ENCODE assay signal across 8 cellular contexts in the genomic region with DNA sequence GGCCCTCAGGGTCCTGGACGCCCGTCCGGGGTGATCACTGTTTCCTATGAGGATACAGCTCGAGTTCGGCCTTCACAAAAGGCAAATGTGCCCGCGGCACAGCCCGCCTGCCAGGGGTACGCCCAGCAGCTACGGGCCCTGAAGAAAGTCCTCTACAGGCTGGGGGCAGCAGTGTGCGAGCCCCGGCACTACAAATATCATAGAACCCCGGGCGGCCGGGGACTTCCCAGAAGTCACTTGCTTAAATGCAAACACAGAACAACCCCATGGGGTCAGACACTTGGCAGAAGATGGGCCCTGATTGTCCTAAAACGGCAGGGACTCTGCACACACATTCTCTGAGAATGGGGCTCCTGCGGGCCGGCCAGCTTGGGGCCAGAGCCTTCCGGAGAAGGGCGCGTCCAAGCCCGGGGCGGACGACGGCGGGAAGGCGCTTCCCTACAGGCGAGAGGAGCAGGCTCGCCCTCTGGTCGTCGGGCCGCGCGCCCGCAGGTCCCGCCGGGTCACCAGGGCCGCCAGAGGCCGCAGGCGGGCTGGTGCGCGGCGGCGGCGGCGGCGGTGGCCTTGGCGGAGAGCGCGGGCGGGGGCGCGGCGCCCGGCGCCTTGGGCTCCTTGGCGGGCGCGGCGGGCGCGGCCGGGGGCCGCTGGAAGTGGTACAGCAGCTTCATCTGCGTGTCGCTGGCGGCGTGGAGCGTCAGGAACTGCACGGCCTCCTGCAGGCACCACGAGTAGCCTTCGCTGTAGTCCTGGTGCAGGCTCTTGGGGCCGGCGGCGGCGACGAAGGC. TPM values are rescaled to one million over a fixed set of nuclear protein-coding genes. Genes with fewer than 3 reads are reported as not detected.
DNase-seq lines count a peak whose midpoint lies in the region; ATAC-seq, FAIRE-seq and TF ChIP-seq lines count a peak whose summit lies in the region.

No MANE protein-coding gene starts in this region.

- H3K27ac Mint-ChIP-seq in activated B cell treated with CpG ODN at 0.5 μM for 24 hours, result no peak overlapping the region

- peaks cover 30 to 74% (median 66%) of the 10 kb centered on the region in 4 experiments for H3K27me3 ChIP-seq in H1 (replicated peaks in 1 of 4; ENCODE audit: control insufficient read depth in 3 of 4, extremely low read depth in 1 of 4, insufficient read depth in 3 of 4, low read length in 3 of 4)

- H3K4ac ChIP-seq in H1 (replicated peaks; ENCODE audit: insufficient read length, low read depth, low read length), result peak overlapping the region; percentile 67

- peak overlapping the region; percentile 84 for H3K4me3 Mint-ChIP-seq in activated B cell treated with CpG ODN at 0.5 μM for 24 hours

- CTCF ChIA-PET in activated B cell treated with CpG ODN at 0.5 μM for 24 hours (lab: Charles Lee) (interaction anchor here (1.1 to 1.7 kb wide), 3 partner anchors 18 to 57 kb away, joined by 3 to 9 read pairs (median 8); partner anchors contain the start of gene PRXL2B), H1 (lab: Charles Lee; ENCODE audit: partially characterized antibody) (interaction anchor here (0.6 to 2.0 kb wide), 5 partner anchors 11 to 99 kb away, joined by 3 to 11 read pairs (median 3); partner anchors contain the start of gene TNFRSF14)

- H3K27me3 Mint-ChIP-seq in activated B cell treated with CpG ODN at 0.5 μM for 24 hours, result peaks cover 18% of the 10 kb centered on the region

- no peak overlapping the region; the same call in 1 of the 2 replicates for H4K8ac ChIP-seq in H1 (ENCODE audit: extremely low read depth, insufficient read depth, low read length)

- peaks cover 7% of the 10 kb centered on the region; the same call in 1 of the 2 replicates for H3K23me2 ChIP-seq in H1 (ENCODE audit: low read depth, low read length)

- no peaks in the 10 kb centered on the region for H3K36me3 ChIP-seq in H1 (ENCODE audit: control insufficient read depth in 2 of 4, insufficient read depth in 4 of 4, low read length in 3 of 4)

- no peak overlapping the region for H2BK15ac ChIP-seq in H1 (ENCODE audit: low read length)

- H3K4me1 Mint-ChIP-seq in activated B cell treated with CpG ODN at 0.5 μM for 24 hours, result peaks cover 33% of the 10 kb centered on the region

- FAIRE-seq in H1 (lab: Jason Lieb, UNC), result no peak

- H3K79me2 ChIP-seq in H1 (ENCODE audit: control insufficient read depth in 1 of 2, insufficient read depth in 2 of 2, low read length in 2 of 2), result peaks cover 10 to 18% of the 10 kb centered on the region in 2 experiments

- H3K56ac ChIP-seq in H1 (replicated peaks; ENCODE audit: insufficient read length, low read depth, low read length), result no peak overlapping the region

- H3K4me1 ChIP-seq in H1 (replicated peaks in 1 of 4; ENCODE audit: control insufficient read depth in 3 of 4, insufficient read depth in 4 of 4, low read length in 3 of 4), result peaks cover 0 to 37% (median 20%) of the 10 kb centered on the region in 4 experiments; a peak in 6 of 7 replicates

- no peak overlapping the region for H4K91ac ChIP-seq in H1 (replicated peaks; ENCODE audit: insufficient read length, low read length)

- peak; percentile 21 for ATAC-seq in activated B cell treated with CpG ODN at 0.5 μM for 24 hours (ENCODE audit: low read depth)
- ATAC-seq in GM18520 (IDR thresholded peaks at IDR 0.05; ENCODE audit: unreplicated experiment), result no peak
- no peak for ATAC-seq in HG03571 (IDR thresholded peaks at IDR 0.05; ENCODE audit: unreplicated experiment)
- ATAC-seq in HG03280 (IDR thresholded peaks at IDR 0.05; ENCODE audit: unreplicated experiment), result no peak
- no peak for ATAC-seq in GM21423 (IDR thresholded peaks at IDR 0.05; ENCODE audit: unreplicated experiment)

- no peak for TF ChIP-seq RAD21 in H1 (IDR thresholded peaks at IDR 0.05 in 1 of 2, conservative IDR thresholded peaks at IDR 0.05 in 1 of 2; ENCODE audit: low read depth in 2 of 2, low read length in 2 of 2)

- H3K9me3 ChIP-seq in H1 (ENCODE audit: insufficient read depth in 2 of 2, low read depth in 1 of 2, low read length in 1 of 2), result no peaks in the 10 kb centered on the region

- H3K9ac ChIP-seq in H1 (replicated peaks in 1 of 4; ENCODE audit: extremely low read depth in 1 of 4, low read depth in 3 of 4, low read length in 3 of 4), result no peak overlapping the region

- peaks cover 14 to 29% of the 10 kb centered on the region in 2 experiments for H4K20me1 ChIP-seq in H1 (replicated peaks in 1 of 2; ENCODE audit: control insufficient read depth in 1 of 2, insufficient read depth in 2 of 2, low read length in 2 of 2)

- TF ChIP-seq CTCF in GM12864 (IDR thresholded peaks at IDR 0.05; ENCODE audit: low read depth, low read length, missing control alignments) (no peak), activated B cell treated with CpG ODN at 0.5 μM for 24 hours (IDR thresholded peaks at IDR 0.05) (no peak), H1 (IDR thresholded peaks at IDR 0.05; ENCODE audit: control extremely low read depth in 1 of 3, insufficient read depth in 1 of 3, low read depth in 1 of 3, low read length in 3 of 3) (no peak)

- no peak overlapping the region for H2AK5ac ChIP-seq in H1 (ENCODE audit: low read depth, low read length)

- H2BK5ac ChIP-seq in H1 (ENCODE audit: low read depth, low read length), result no peak overlapping the region

- H3K4me3 ChIP-seq in GM12864 (ENCODE audit: low read depth, low read length), result peak overlapping the region; percentile 25
- H3K4me3 ChIP-seq in H1 (ENCODE audit: extremely low read depth in 1 of 4, insufficient read depth in 2 of 4, low read depth in 3 of 4, low read length in 4 of 4), result peak overlapping the region in 1 of 4 experiments; percentile 58; a peak in 2 of 8 replicates

- peaks cover 12% of the 10 kb centered on the region for H3K79me1 ChIP-seq in H1 (ENCODE audit: low read depth, low read length)

- peak overlapping the region; percentile 53 to 89 for H3K4me2 ChIP-seq in H1 (ENCODE audit: insufficient read depth in 1 of 2, low read depth in 2 of 2, low read length in 2 of 2)

- 4% methylated on average over 65 of the region's 77 CpGs; no CpG with 5 or more reads in 1 of the 2 experiments for WGBS in H1 (ENCODE audit: extremely low coverage in 1 of 2, insufficient coverage in 1 of 2, insufficient read length in 1 of 2, insufficient replicate concordance in 2 of 2, low coverage in 1 of 2, low lambda C conversion rate in 2 of 2, missing lambda C conversion rate in 1 of 2), 2 experiments

- DNase-seq in GM12864 (ENCODE audit: low read depth) (no peak), activated B cell treated with CpG ODN at 0.5 μM for 24 hours (peak; percentile 53), H1 (ENCODE audit: low read depth in 1 of 2, low spot score in 2 of 2) (peak; percentile 63 to 77), retina (peak; percentile 60)

- intact Hi-C loops in activated B cell treated with CpG ODN at 0.5 μM for 24 hours (cut with micrococcal nuclease), result no loop called here

- peaks cover 5% of the 10 kb centered on the region for H3K36me3 Mint-ChIP-seq in activated B cell treated with CpG ODN at 0.5 μM for 24 hours (ENCODE audit: low read depth)

- no peak overlapping the region for H2BK120ac ChIP-seq in H1 (replicated peaks; ENCODE audit: low read depth, low read length)

- no peak overlapping the region for H3K27ac ChIP-seq in H1 (ENCODE audit: low read depth, low read length)

- H3K14ac ChIP-seq in H1 (ENCODE audit: insufficient read length), result no peak overlapping the region

- no peaks in the 10 kb centered on the region for H3K9me3 Mint-ChIP-seq in activated B cell treated with CpG ODN at 0.5 μM for 24 hours

- no peak overlapping the region for H3K18ac ChIP-seq in H1 (ENCODE audit: extremely low read depth, low read length)

- 0 out of 2 replicates have a peak overlapping the region, but pooled peaks have one; percentile 18 for H2BK20ac ChIP-seq in H1 (ENCODE audit: low read length)

- no peak for TF ChIP-seq POLR2A in H1 (IDR thresholded peaks at IDR 0.05; ENCODE audit: control extremely low read depth in 1 of 2, low read depth in 2 of 2, low read length in 2 of 2)

- no peak overlapping the region for H2AFZ ChIP-seq in H1 (ENCODE audit: low read length)

- POLR2A ChIA-PET in activated B cell treated with CpG ODN at 0.5 μM for 24 hours (lab: Charles Lee), result interaction anchor here (0.6 to 6.7 kb wide), 7 partner anchors 17 to 335 kb away, joined by 3 to 114 read pairs (median 3); partner anchors contain the start of genes FAAP20, PRXL2B and TNFRSF14
- POLR2A ChIA-PET in H1 (lab: Charles Lee; ENCODE audit: partially characterized antibody), result interaction anchor here (0.7 to 1.4 kb wide), 6 partner anchors 17 to 122 kb away, joined by 3 to 5 read pairs (median 3); no protein-coding TSS in a partner anchor

- 0 out of 2 replicates have a peak overlapping the region, but pooled peaks have one; percentile 27 for H2BK12ac ChIP-seq in H1 (ENCODE audit: low read depth, low read length)

- H4K5ac ChIP-seq in H1 (ENCODE audit: insufficient read length, low read depth, low read length), result no peak overlapping the region

- H3K23ac ChIP-seq in H1 (ENCODE audit: insufficient read length), result no peak overlapping the region

- TF ChIP-seq EP300 in H1 (IDR thresholded peaks at IDR 0.05; ENCODE audit: borderline replicate concordance in 1 of 2, low read depth in 2 of 2, low read length in 2 of 2), result 0 out of 3 replicates have a peak, but pooled peaks of 1 of the 2 experiments have one; percentile 11

RNA-seq across cellular contexts. Expression of gene HES5, which starts 0.9 kb away (rescaled TPM):
- total RNA-seq in activated B cell treated with CpG ODN at 0.5 μM for 24 hours, result not detected in 2 replicates
- total RNA-seq in H1 (2021; fragmentation: NEBNext Ultra II Directional; extraction: Animal tissue kit (Norgen Biotek cat#: 25700)), result 0.22 and 0.25 TPM in 2 replicates
- 0.08 TPM in 1 of 2 replicates, not detected in the other for polyA plus RNA-seq in H1 (2011; rRNA removed)
- 0.05 TPM for polyA plus RNA-seq in H1 (2011; cell fraction: cytosol; rRNA removed)
- polyA plus RNA-seq in H1 (2011; cell fraction: nucleus; rRNA removed), result 0.17 TPM
- polyA plus RNA-seq in H1 (2012, experiment 1 of 2), result 0.13 to 0.29 TPM in 2 of 4 replicates, not detected in the others
- polyA plus RNA-seq in H1 (2012, experiment 2 of 2), result 0.13 TPM
- 0.04 TPM for polyA plus RNA-seq in H1 (2013, experiment 1 of 2)
- 0.04 TPM for polyA plus RNA-seq in H1 (2013, experiment 2 of 2)
- polyA minus RNA-seq in H1 (2011; rRNA and poly(A)+ RNA removed), result 0.28 TPM in 1 of 2 replicates, not detected in the other
- polyA minus RNA-seq in H1 (2011; cell fraction: cytosol; rRNA and poly(A)+ RNA removed), result not detected
- not detected for polyA minus RNA-seq in H1 (2011; cell fraction: nucleus; rRNA and poly(A)+ RNA removed)

RNA-seq across cellular contexts. Expression of gene PANK4, which starts 2.8 kb away (rescaled TPM):
- 43.1 and 54.0 TPM in 2 replicates for total RNA-seq in activated B cell treated with CpG ODN at 0.5 μM for 24 hours
- 29.7 and 35.4 TPM in 2 replicates for total RNA-seq in H1 (2021; fragmentation: NEBNext Ultra II Directional; extraction: Animal tissue kit (Norgen Biotek cat#: 25700))
- polyA plus RNA-seq in H1 (2011; rRNA removed), result 20.1 and 24.4 TPM in 2 replicates
- 24.0 TPM for polyA plus RNA-seq in H1 (2011; cell fraction: cytosol; rRNA removed)
- 110 TPM for polyA plus RNA-seq in H1 (2011; cell fraction: nucleus; rRNA removed)
- polyA plus RNA-seq in H1 (2012, experiment 1 of 2), result 20.2 to 27.0 TPM (median 21.6 TPM) in 4 replicates
- 14.8 TPM for polyA plus RNA-seq in H1 (2012, experiment 2 of 2)
- 12.0 TPM for polyA plus RNA-seq in H1 (2013, experiment 1 of 2)
- polyA plus RNA-seq in H1 (2013, experiment 2 of 2), result 11.1 TPM
- 24.4 and 25.4 TPM in 2 replicates for polyA minus RNA-seq in H1 (2011; rRNA and poly(A)+ RNA removed)
- polyA minus RNA-seq in H1 (2011; cell fraction: cytosol; rRNA and poly(A)+ RNA removed), result 24.7 TPM
- polyA minus RNA-seq in H1 (2011; cell fraction: nucleus; rRNA and poly(A)+ RNA removed), result 116 TPM

RNA-seq across cellular contexts. Expression of gene TNFRSF14, which starts 27.0 kb away (rescaled TPM):
- total RNA-seq in activated B cell treated with CpG ODN at 0.5 μM for 24 hours, result 140 and 148 TPM in 2 replicates
- 0.50 and 0.65 TPM in 2 replicates for total RNA-seq in H1 (2021; fragmentation: NEBNext Ultra II Directional; extraction: Animal tissue kit (Norgen Biotek cat#: 25700))
- 0.13 and 0.36 TPM in 2 replicates for polyA plus RNA-seq in H1 (2011; rRNA removed)
- 0.43 TPM for polyA plus RNA-seq in H1 (2011; cell fraction: cytosol; rRNA removed)
- polyA plus RNA-seq in H1 (2011; cell fraction: nucleus; rRNA removed), result 1.1 TPM
- polyA plus RNA-seq in H1 (2012, experiment 1 of 2), result 0.17 to 0.35 TPM (median 0.24 TPM) in 3 of 4 replicates, not detected in the other
- polyA plus RNA-seq in H1 (2012, experiment 2 of 2), result not detected
- 0.08 TPM for polyA plus RNA-seq in H1 (2013, experiment 1 of 2)
- 0.09 TPM for polyA plus RNA-seq in H1 (2013, experiment 2 of 2)
- polyA minus RNA-seq in H1 (2011; rRNA and poly(A)+ RNA removed), result 0.22 and 0.32 TPM in 2 replicates
- not detected for polyA minus RNA-seq in H1 (2011; cell fraction: cytosol; rRNA and poly(A)+ RNA removed)
- polyA minus RNA-seq in H1 (2011; cell fraction: nucleus; rRNA and poly(A)+ RNA removed), result 1.5 TPM

RNA-seq across cellular contexts. Expression of gene PLCH2, which starts 53.1 kb away (rescaled TPM):
- total RNA-seq in activated B cell treated with CpG ODN at 0.5 μM for 24 hours, result 6.0 and 6.1 TPM in 2 replicates
- total RNA-seq in H1 (2021; fragmentation: NEBNext Ultra II Directional; extraction: Animal tissue kit (Norgen Biotek cat#: 25700)), result 0.19 TPM in 2 replicates
- 0.14 TPM in 2 replicates for polyA plus RNA-seq in H1 (2011; rRNA removed)
- polyA plus RNA-seq in H1 (2011; cell fraction: cytosol; rRNA removed), result 0.12 TPM
- polyA plus RNA-seq in H1 (2011; cell fraction: nucleus; rRNA removed), result 0.54 TPM
- polyA plus RNA-seq in H1 (2012, experiment 1 of 2), result 0.06 to 0.16 TPM (median 0.14 TPM) in 4 replicates
- polyA plus RNA-seq in H1 (2012, experiment 2 of 2), result 0.07 TPM
- 0.10 TPM for polyA plus RNA-seq in H1 (2013, experiment 1 of 2)
- polyA plus RNA-seq in H1 (2013, experiment 2 of 2), result 0.07 TPM
- polyA minus RNA-seq in H1 (2011; rRNA and poly(A)+ RNA removed), result 0.05 and 0.16 TPM in 2 replicates
- not detected for polyA minus RNA-seq in H1 (2011; cell fraction: cytosol; rRNA and poly(A)+ RNA removed)
- polyA minus RNA-seq in H1 (2011; cell fraction: nucleus; rRNA and poly(A)+ RNA removed), result 0.30 TPM

RNA-seq across cellular contexts. Expression of gene PRXL2B, which starts 57.4 kb away (rescaled TPM):
- 12.6 and 13.5 TPM in 2 replicates for total RNA-seq in activated B cell treated with CpG ODN at 0.5 μM for 24 hours
- total RNA-seq in H1 (2021; fragmentation: NEBNext Ultra II Directional; extraction: Animal tissue kit (Norgen Biotek cat#: 25700)), result 44.4 and 46.0 TPM in 2 replicates
- polyA plus RNA-seq in H1 (2011; rRNA removed), result 35.3 and 54.6 TPM in 2 replicates
- polyA plus RNA-seq in H1 (2011; cell fraction: cytosol; rRNA removed), result 39.9 TPM
- 87.5 TPM for polyA plus RNA-seq in H1 (2011; cell fraction: nucleus; rRNA removed)
- polyA plus RNA-seq in H1 (2012, experiment 1 of 2), result 35.5 to 45.3 TPM (median 42.8 TPM) in 4 replicates
- 46.9 TPM for polyA plus RNA-seq in H1 (2012, experiment 2 of 2)
- polyA plus RNA-seq in H1 (2013, experiment 1 of 2), result 27.5 TPM
- 26.7 TPM for polyA plus RNA-seq in H1 (2013, experiment 2 of 2)
- 15.9 and 21.5 TPM in 2 replicates for polyA minus RNA-seq in H1 (2011; rRNA and poly(A)+ RNA removed)
- 18.1 TPM for polyA minus RNA-seq in H1 (2011; cell fraction: cytosol; rRNA and poly(A)+ RNA removed)
- polyA minus RNA-seq in H1 (2011; cell fraction: nucleus; rRNA and poly(A)+ RNA removed), result 16.7 TPM

Comparison
In these comparisons a context has a peak if more than half of its experiments do, and no peak if none do; other contexts are left out.
1. RNA of gene TNFRSF14, which starts 27.0 kb away (total RNA-seq): 140 to 148 TPM in activated B cell treated with CpG ODN at 0.5 μM for 24 hours; 0.50 to 0.65 TPM in H1; every median in the first group is over 10 times any median in the second.